In the genomic region with DNA sequence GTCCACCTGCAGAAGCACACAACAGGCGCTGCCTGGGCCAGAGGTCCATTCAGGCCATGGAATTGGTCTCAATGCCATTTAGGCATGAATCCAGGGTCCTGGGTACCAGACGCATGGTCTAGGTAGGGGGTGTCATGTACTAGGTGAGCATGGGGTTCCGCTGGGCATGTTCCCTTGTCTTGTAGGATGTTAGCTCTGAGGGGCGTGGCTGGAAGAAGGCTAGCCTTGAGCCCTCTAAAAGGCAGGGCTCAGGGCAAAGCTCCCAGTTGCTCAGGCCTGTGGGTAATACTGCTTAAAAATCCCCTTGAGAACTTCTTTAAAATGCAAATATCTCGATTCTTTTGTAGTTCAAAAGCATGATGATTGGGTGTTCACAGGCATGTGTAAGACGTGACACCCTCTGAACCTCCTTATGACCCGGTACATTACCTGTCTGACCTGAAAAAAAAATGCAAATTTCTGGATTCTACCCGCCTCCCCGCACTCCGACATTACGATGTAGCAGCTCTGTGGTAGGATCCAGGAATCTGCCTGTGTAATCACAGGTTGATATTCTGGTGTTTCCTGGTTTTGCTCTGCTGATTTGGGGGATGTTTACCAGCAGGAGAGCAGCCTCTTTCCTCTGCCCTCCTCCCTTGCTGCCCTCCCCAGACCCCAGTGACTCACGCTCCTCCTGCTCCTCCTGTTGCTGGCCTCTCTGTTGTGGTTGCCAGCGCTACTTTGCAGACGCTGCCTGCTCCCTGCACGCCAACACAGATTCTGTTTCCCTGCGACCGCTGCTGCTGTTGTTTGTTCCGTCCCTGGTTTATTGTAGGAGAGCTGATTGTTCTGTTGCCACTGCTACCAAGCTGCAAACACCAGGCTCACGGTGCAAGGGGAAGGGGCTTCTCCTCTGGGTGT, we compare ENCODE assay signal across 8 cellular contexts. TPM values are rescaled to one million over a fixed set of nuclear protein-coding genes. Genes with fewer than 3 reads are reported as not detected.
A peak's percentile ranks its signal among the peaks of the same experiment; 100 is the strongest.
DNase-seq lines count a peak whose midpoint lies in the region; ATAC-seq and TF ChIP-seq lines count a peak whose summit lies in the region.

No MANE protein-coding gene starts in this region.

- H3K4me2 ChIP-seq in skeletal muscle satellite cell (ENCODE audit: low read length) = peak overlapping the region; percentile 84

- DNase-seq in CD1c-positive myeloid dendritic cell (ENCODE audit: extremely low spot score) = peak; percentile 85
- peak; percentile 23 for DNase-seq in GM19240 (ENCODE audit: insufficient read length, low spot score)
- peak; percentile 52 to 77 (median 62) for DNase-seq in T-helper 17 cell
- peak; percentile 95 for DNase-seq in astrocyte of the spinal cord (ENCODE audit: low read depth, low spot score)
- DNase-seq in COR-L47 (lab: John Stamatoyannopoulos, UW) = no peak

- peak overlapping the region; percentile 99 for H3K27ac Mint-ChIP-seq in T-helper 17 cell

- H3K27ac ChIP-seq in iPS-18a (ENCODE audit: low read length) = peak overlapping the region; percentile 71

- H3K9me3 ChIP-seq in T-helper 17 cell (ENCODE audit: control insufficient read depth, low read length, poor library complexity, severe bottlenecking) = no peaks in the 10 kb centered on the region
- no peaks in the 10 kb centered on the region for H3K9me3 ChIP-seq in iPS-18a (ENCODE audit: control insufficient read depth, low read depth, low read length)
- no peaks in the 10 kb centered on the region for H3K9me3 ChIP-seq in skeletal muscle satellite cell (replicated peaks; ENCODE audit: low read length)

- H3K27me3 Mint-ChIP-seq in T-helper 17 cell = no peaks in the 10 kb centered on the region

- no peaks in the 10 kb centered on the region for H3K36me3 ChIP-seq in iPS-18a (ENCODE audit: control insufficient read depth, low read depth, low read length)
- H3K36me3 ChIP-seq in skeletal muscle satellite cell (ENCODE audit: insufficient read depth, low read length) = no peaks in the 10 kb centered on the region

- no peaks in the 10 kb centered on the region for H3K27me3 ChIP-seq in iPS-18a (ENCODE audit: control insufficient read depth, insufficient read depth, low read length)
- H3K27me3 ChIP-seq in skeletal muscle satellite cell (ENCODE audit: control insufficient read depth, insufficient read depth, low read length) = no peaks in the 10 kb centered on the region

- in situ Hi-C loops in astrocyte of the spinal cord (cut with HindIII; ENCODE audit: low sequenced_read_pairs) = no loop called here

- TF ChIP-seq CTCF in astrocyte of the spinal cord (IDR thresholded peaks at IDR 0.05; ENCODE audit: low read depth, low read length) = no peak

- H3K4me3 ChIP-seq in astrocyte of the spinal cord (ENCODE audit: low read depth, low read length) (no peak overlapping the region), iPS-18a (ENCODE audit: low read length) (peak overlapping the region; percentile 20), skeletal muscle satellite cell (ENCODE audit: low read length) (peak overlapping the region; percentile 58)

- H3K9ac ChIP-seq in iPS-18a (ENCODE audit: low read length) (peak overlapping the region; percentile 45), skeletal muscle satellite cell (ENCODE audit: low read depth, low read length) (peak overlapping the region; percentile 75)

- no peaks in the 10 kb centered on the region for H3K36me3 Mint-ChIP-seq in T-helper 17 cell (ENCODE audit: low read depth)

- ATAC-seq in HG03439 (IDR thresholded peaks at IDR 0.05; ENCODE audit: unreplicated experiment) (peak; percentile 72), T-helper 17 cell (peak; percentile 85)

- peaks cover 36% of the 10 kb centered on the region for H3K4me1 Mint-ChIP-seq in T-helper 17 cell

- H3K4me3 Mint-ChIP-seq in T-helper 17 cell = peak overlapping the region; percentile 91

- H3K4me1 ChIP-seq in iPS-18a (ENCODE audit: control insufficient read depth, low read depth, low read length) (peaks cover 26% of the 10 kb centered on the region), skeletal muscle satellite cell (ENCODE audit: control insufficient read depth, insufficient read depth, low read length) (peaks cover 31% of the 10 kb centered on the region)

RNA-seq across cellular contexts. Expression of a gene that starts 5.7 kb away (rescaled TPM):
- not detected for total RNA-seq in T-helper 17 cell
- total RNA-seq in skeletal muscle satellite cell (2012; rRNA removed) = not detected in 2 replicates
